15 cellular contexts compared by ENCODE assay signal in genomic region chr11:117670924-117671323, GRCh38.
"Had no signal": no experiment of that assay in that cellular context is flagged by ENCODE, and none has a peak within 500 bp of the region (broad histone marks: within the 10 kb centered on the region; RNA-seq: fewer than 3 reads in every experiment).

No MANE protein-coding gene starts in this region.

- H3K9me3 ChIP-seq: gastrocnemius medialis, heart right ventricle, right atrium auricular region, tibial artery had no signal

- H3K27me3 ChIP-seq: gastrocnemius medialis, heart right ventricle, right atrium auricular region had no signal

- H3K36me3 Mint-ChIP-seq: activated naive CD8-positive, alpha-beta T cell treated with anti-CD3 and anti-CD28 coated beads, Interleukin-2, amount 10 ng/mL, durations not matched to agents 7 days and 5 days; naive thymus-derived CD4-positive, alpha-beta T cell had no signal

- H3K9me3 Mint-ChIP-seq: activated CD4-positive, alpha-beta memory T cell treated with anti-CD3 and anti-CD28 coated beads, Interleukin-2, amount 10 ng/mL, durations not matched to agents 7 days and 5 days; activated naive CD8-positive, alpha-beta T cell treated with anti-CD3 and anti-CD28 coated beads, Interleukin-2, amount 10 ng/mL, durations not matched to agents 7 days and 5 days; naive thymus-derived CD4-positive, alpha-beta T cell had no signal

- H3K4me3 ChIP-seq: gastrocnemius medialis, heart right ventricle, right atrium auricular region, skin epidermis, tibial artery had no signal

- DNase-seq: activated CD4-positive, alpha-beta memory T cell treated with anti-CD3 and anti-CD28 coated beads, Interleukin-2, amount 10 ng/mL, durations not matched to agents 7 days and 5 days; activated CD4-positive, alpha-beta T cell treated with anti-CD3 and anti-CD28 coated beads for 1 hour; activated gamma-delta T cell; activated naive CD8-positive, alpha-beta T cell treated with anti-CD3 and anti-CD28 coated beads, Interleukin-2, amount 10 ng/mL, durations not matched to agents 7 days and 5 days; activated T-cell treated with anti-CD3 and anti-CD28 coated beads, Interleukin-2, amount 50 U/mL, for 48 hours; aorta; effector CD8-positive, alpha-beta T cell; gastrocnemius medialis; heart right ventricle; left cardiac atrium; naive thymus-derived CD4-positive, alpha-beta T cell; tibial artery had no signal

- H3K27ac Mint-ChIP-seq: activated CD4-positive, alpha-beta memory T cell treated with anti-CD3 and anti-CD28 coated beads, Interleukin-2, amount 10 ng/mL, durations not matched to agents 7 days and 5 days; activated naive CD8-positive, alpha-beta T cell treated with anti-CD3 and anti-CD28 coated beads, Interleukin-2, amount 10 ng/mL, durations not matched to agents 7 days and 5 days; naive thymus-derived CD4-positive, alpha-beta T cell had no signal

- ATAC-seq: gastrocnemius medialis; heart right ventricle; left cardiac atrium; naive thymus-derived CD4-positive, alpha-beta T cell had no signal

- H3K27ac ChIP-seq: epithelial cell of prostate, gastrocnemius medialis, heart right ventricle, right atrium auricular region, skin epidermis, tibial artery had no signal

- H3K4me1 Mint-ChIP-seq: activated naive CD8-positive, alpha-beta T cell treated with anti-CD3 and anti-CD28 coated beads, Interleukin-2, amount 10 ng/mL, durations not matched to agents 7 days and 5 days had no signal

- H3K4me3 Mint-ChIP-seq: activated CD4-positive, alpha-beta memory T cell treated with anti-CD3 and anti-CD28 coated beads, Interleukin-2, amount 10 ng/mL, durations not matched to agents 7 days and 5 days; activated naive CD8-positive, alpha-beta T cell treated with anti-CD3 and anti-CD28 coated beads, Interleukin-2, amount 10 ng/mL, durations not matched to agents 7 days and 5 days; naive thymus-derived CD4-positive, alpha-beta T cell had no signal

- H3K36me3 ChIP-seq: gastrocnemius medialis, heart right ventricle, right atrium auricular region, tibial artery had no signal

- H3K27me3 Mint-ChIP-seq: activated naive CD8-positive, alpha-beta T cell treated with anti-CD3 and anti-CD28 coated beads, Interleukin-2, amount 10 ng/mL, durations not matched to agents 7 days and 5 days had no signal

- H3K4me1 ChIP-seq: gastrocnemius medialis, right atrium auricular region, tibial artery had no signal
